9 cellular contexts compared by ENCODE assay signal in the genomic region with DNA sequence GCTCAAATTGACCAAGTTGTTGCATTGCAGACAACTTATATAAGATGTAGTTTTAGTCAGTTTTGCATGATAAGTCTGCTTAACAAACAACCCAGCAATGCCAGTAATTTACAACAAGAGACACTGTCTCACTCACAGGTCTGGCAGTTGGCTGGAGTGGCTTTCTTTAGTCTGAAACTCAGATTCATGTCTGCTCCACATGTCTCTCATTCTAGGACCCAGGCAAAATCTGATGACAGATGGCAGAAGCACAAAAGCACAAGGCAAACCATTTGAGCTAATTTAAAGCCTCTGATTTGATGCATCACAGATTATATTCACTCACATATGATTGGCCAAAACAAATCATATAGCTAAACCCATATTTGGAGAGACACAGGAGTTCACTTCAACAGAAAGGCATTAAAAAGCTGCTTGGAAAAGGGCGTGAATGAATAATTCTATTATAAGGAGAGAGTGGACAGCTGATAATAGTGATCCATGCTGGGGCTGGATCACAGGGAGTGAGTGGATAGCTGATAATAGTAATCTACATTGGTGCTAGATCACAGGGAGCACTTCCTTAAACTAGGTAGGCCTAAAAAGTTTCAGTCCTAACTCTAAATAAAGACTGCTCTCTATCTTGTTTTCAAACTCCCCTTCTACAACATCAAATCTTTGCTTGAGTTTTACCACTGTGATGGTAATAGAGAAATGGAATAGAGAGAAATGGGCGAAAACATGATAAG.
DNase-seq lines count a peak whose midpoint lies in the region; ATAC-seq, FAIRE-seq and TF ChIP-seq lines count a peak whose summit lies in the region.
"Had no signal": no experiment of that assay in that cellular context is flagged by ENCODE, and none has a peak within 500 bp of the region (broad histone marks: within the 10 kb centered on the region; RNA-seq: fewer than 3 reads in every experiment).

No MANE protein-coding gene starts in this region.

- H2BK12ac ChIP-seq in trophoblast cell (ENCODE audit: low read length), result no peak overlapping the region

- H3K18ac ChIP-seq in trophoblast cell (ENCODE audit: low read length), result no peak overlapping the region

- no peaks in the 10 kb centered on the region for H3K79me2 ChIP-seq in trophoblast cell (ENCODE audit: control insufficient read depth, insufficient read depth, low read length, poor library complexity)
- H3K79me2 ChIP-seq in GM23338 (replicated peaks; ENCODE audit: insufficient read depth), result no peaks in the 10 kb centered on the region

- ATAC-seq in HG02678 (IDR thresholded peaks at IDR 0.05; ENCODE audit: unreplicated experiment) (peak; percentile 45), HG03558 (IDR thresholded peaks at IDR 0.05; ENCODE audit: extremely low read depth, unreplicated experiment) (peak; percentile 25), aorta (ENCODE audit: low FRiP score) (no peak), GM23338 (no peak)

- H3K9me3 ChIP-seq in trophoblast cell (ENCODE audit: insufficient read depth, low read depth, low read length), result no peaks in the 10 kb centered on the region
- no peaks in the 10 kb centered on the region for H3K9me3 ChIP-seq in aorta (ENCODE audit: control insufficient read depth, low read length)

- H3K9ac ChIP-seq in trophoblast cell (ENCODE audit: low read length), result no peak overlapping the region

- DNase-seq in GM19239 (ENCODE audit: insufficient read length, low spot score), result no peak
- DNase-seq in trophoblast cell, result no peak
- no peak for DNase-seq in mesothelial cell of epicardium (ENCODE audit: low spot score in 2 of 2, unreplicated experiment in 2 of 2)
- no peak for DNase-seq in aorta
- no peak for DNase-seq in GM23338 (ENCODE audit: low spot score)
- DNase-seq: NCI-H526 had no signal

- no peak for TF ChIP-seq CTCF in mesothelial cell of epicardium (IDR thresholded peaks at IDR 0.05; ENCODE audit: unreplicated experiment)
- TF ChIP-seq CTCF in GM23338 (conservative IDR thresholded peaks at IDR 0.05; ENCODE audit: low read depth in 2 of 2), result no peak

- H3K4me1 Mint-ChIP-seq in mesothelial cell of epicardium (peaks cover 8% of the 10 kb centered on the region), GM23338 (no peaks in the 10 kb centered on the region)

- intact Hi-C loops in aorta (cut with DNase I), result no loop called here

- H3K36me3 Mint-ChIP-seq in mesothelial cell of epicardium (no peaks in the 10 kb centered on the region), GM23338 (ENCODE audit: low read depth) (no peaks in the 10 kb centered on the region)

- no peaks in the 10 kb centered on the region for H3F3A ChIP-seq in GM23338 (replicated peaks; ENCODE audit: low read depth)

- H3K27me3 Mint-ChIP-seq in mesothelial cell of epicardium (ENCODE audit: low read depth), result no peaks in the 10 kb centered on the region
- no peaks in the 10 kb centered on the region for H3K27me3 Mint-ChIP-seq in GM23338 (ENCODE audit: insufficient read depth, low read depth, poor library complexity)

- H3K4me1 ChIP-seq in trophoblast cell (ENCODE audit: control insufficient read depth in 1 of 2, insufficient read depth in 2 of 2, low read length in 2 of 2) (no peaks in the 10 kb centered on the region), aorta (ENCODE audit: control insufficient read depth in 1 of 2, insufficient read depth in 2 of 2, low read length in 2 of 2) (peaks cover 0 to 4% of the 10 kb centered on the region in 2 donors), GM23338 (ENCODE audit: insufficient read depth) (no peaks in the 10 kb centered on the region)

- H3K4me3 ChIP-seq in trophoblast cell (ENCODE audit: low read depth, low read length) (no peak overlapping the region), aorta (ENCODE audit: low read length in 2 of 2) (no peak overlapping the region), GM23338 (no peak overlapping the region)
- H3K4me3 ChIP-seq: lung had no signal

- H3K36me3 ChIP-seq in trophoblast cell (ENCODE audit: control insufficient read depth in 1 of 2, insufficient read depth in 2 of 2, low read length in 2 of 2), result no peaks in the 10 kb centered on the region
- H3K36me3 ChIP-seq in aorta (ENCODE audit: control insufficient read depth in 1 of 2, insufficient read depth in 2 of 2, low read length in 1 of 2), result no peaks in the 10 kb centered on the region
- no peaks in the 10 kb centered on the region for H3K36me3 ChIP-seq in GM23338 (ENCODE audit: insufficient read depth)

- H4K12ac ChIP-seq in trophoblast cell (ENCODE audit: low read depth, low read length), result no peak overlapping the region

- H3K4me2 ChIP-seq in trophoblast cell (ENCODE audit: low read length), result no peak overlapping the region
- H3K4me2 ChIP-seq in GM23338, result no peak overlapping the region

- H3K14ac ChIP-seq in trophoblast cell (ENCODE audit: low read length), result no peak overlapping the region

- no peak overlapping the region for H4K91ac ChIP-seq in trophoblast cell (ENCODE audit: low read depth, low read length)

- H3K27ac ChIP-seq in trophoblast cell (ENCODE audit: low read depth, low read length), result peak overlapping the region; percentile 80
- no peak overlapping the region for H3K27ac ChIP-seq in aorta (ENCODE audit: low read depth in 1 of 2, low read length in 2 of 2)
- H3K27ac ChIP-seq in GM23338 (ENCODE audit: low read depth), result no peak overlapping the region

- no peak overlapping the region for H2AK5ac ChIP-seq in trophoblast cell (ENCODE audit: low read length)

- peak; percentile 59 for FAIRE-seq in GM19239 (lab: Jason Lieb, UNC)

- H3K23ac ChIP-seq in trophoblast cell (ENCODE audit: low read length), result no peak overlapping the region

- no CpG with 5 or more reads among the region's 2 CpGs for WGBS in trophoblast cell (ENCODE audit: extremely low coverage, insufficient coverage, insufficient read length)
- 94 to 96% methylated on average over 2 of the region's 2 CpGs for WGBS in aorta, 2 donors

- no peak overlapping the region for H3K27ac Mint-ChIP-seq in mesothelial cell of epicardium
- H3K27ac Mint-ChIP-seq in GM23338, result no peak overlapping the region

- H2AFZ ChIP-seq in trophoblast cell (ENCODE audit: insufficient read depth, low read length, poor library complexity), result no peak overlapping the region
- H2AFZ ChIP-seq in GM23338, result no peak overlapping the region

- H4K8ac ChIP-seq in trophoblast cell (ENCODE audit: low read depth, low read length), result no peak overlapping the region

- H3K27me3 ChIP-seq in trophoblast cell (ENCODE audit: insufficient read depth, low read length) (no peaks in the 10 kb centered on the region), aorta (ENCODE audit: control insufficient read depth in 1 of 2, insufficient read depth in 2 of 2, low read length in 1 of 2) (no peaks in the 10 kb centered on the region), GM23338 (ENCODE audit: insufficient read depth) (no peaks in the 10 kb centered on the region)

- H2BK120ac ChIP-seq in trophoblast cell (ENCODE audit: insufficient read depth, low read length, poor library complexity), result no peak overlapping the region

- H4K20me1 ChIP-seq in GM23338 (replicated peaks; ENCODE audit: insufficient read depth), result no peaks in the 10 kb centered on the region

- no peaks in the 10 kb centered on the region for H3K9me3 Mint-ChIP-seq in mesothelial cell of epicardium
- H3K9me3 Mint-ChIP-seq in GM23338, result no peaks in the 10 kb centered on the region

- no peak overlapping the region for H3K4me3 Mint-ChIP-seq in mesothelial cell of epicardium
- no peak overlapping the region for H3K4me3 Mint-ChIP-seq in GM23338

- H3K9me2 ChIP-seq in GM23338 (ENCODE audit: insufficient read depth), result 0 out of 2 replicates have a peak, but pooled peaks cover 2% of the 10 kb centered on the region

- H3K4ac ChIP-seq in trophoblast cell (ENCODE audit: low read depth, low read length), result no peak overlapping the region

- H2BK5ac ChIP-seq in trophoblast cell (ENCODE audit: low read depth, low read length, poor library complexity), result no peak overlapping the region

- peaks cover 7% of the 10 kb centered on the region for H3K79me1 ChIP-seq in trophoblast cell (ENCODE audit: low read length)

TF ChIP-seq in GM23338, 12 proteins besides CTCF, POLR2A, EP300 and RAD21:
- no peak for TF ChIP-seq EZH2 (IDR thresholded peaks at IDR 0.05; ENCODE audit: low read depth, unreplicated experiment)
- TF ChIP-seq POLR2AphosphoS5 (IDR thresholded peaks at IDR 0.05; ENCODE audit: low read depth), result no peak
- no peak for TF ChIP-seq ZNF114 (CRISPR knock-in tag; IDR thresholded peaks at IDR 0.05)

Comparison
In these comparisons a context has a peak if more than half of its experiments do, and no peak if none do; other contexts are left out.
1. ATAC-seq: peak in HG02678 (single experiment) and HG03558 (single experiment); none in aorta (single experiment) and GM23338 (single experiment).